12 cellular contexts compared by ENCODE assay signal in genomic region chr7:120550494-120551048, GRCh38.
DNase-seq lines count a peak whose midpoint lies in the region; ATAC-seq and TF ChIP-seq lines count a peak whose summit lies in the region.
"Had no signal": no experiment of that assay in that cellular context is flagged by ENCODE, and none has a peak within 500 bp of the region (broad histone marks: within the 10 kb centered on the region; RNA-seq: fewer than 3 reads in every experiment).

No MANE protein-coding gene starts in this region.

- ATAC-seq in GM18861 (IDR thresholded peaks at IDR 0.05; ENCODE audit: unreplicated experiment) (peak; percentile 46), HG02981 (IDR thresholded peaks at IDR 0.05; ENCODE audit: unreplicated experiment) (peak; percentile 38), GM19328 (IDR thresholded peaks at IDR 0.05; ENCODE audit: unreplicated experiment) (no peak)

- DNase-seq in NCI-H526 treated with DMSO at 0.1 percent for 48 hours (lab: John Stamatoyannopoulos, UW) (peak; percentile 88), iris pigment epithelial cell (ENCODE audit: low read depth) (peak; percentile 55), colonic mucosa (no peak), NCI-H524 treated with DMSO at 0.1 percent for 48 hours (lab: John Stamatoyannopoulos, UW) (no peak)
- DNase-seq: activated CD4-positive, alpha-beta T cell treated with anti-CD3 and anti-CD28 coated beads, Interleukin-2, amount 50 U/mL, for 48 hours; GDM1; SHP77 had no signal

- H3K27ac ChIP-seq in colonic mucosa = no peak overlapping the region
- H3K27ac ChIP-seq: ascending aorta, KMS-11 had no signal

- H3K9me3 ChIP-seq in colonic mucosa = no peaks in the 10 kb centered on the region
- H3K9me3 ChIP-seq: ascending aorta had no signal

- H3K4me3 ChIP-seq in colonic mucosa = no peak overlapping the region
- H3K4me3 ChIP-seq: ascending aorta had no signal

- TF ChIP-seq CTCF in colonic mucosa (IDR thresholded peaks at IDR 0.05) = no peak

- no peaks in the 10 kb centered on the region for H3K4me1 ChIP-seq in colonic mucosa
- H3K4me1 ChIP-seq: ascending aorta had no signal

- H3K9ac ChIP-seq in colonic mucosa (ENCODE audit: low read depth in 2 of 2, low read length in 2 of 2) = no peak overlapping the region
- H3K9ac ChIP-seq: KMS-11 had no signal

- H3K27me3 ChIP-seq in colonic mucosa = no peaks in the 10 kb centered on the region
- H3K27me3 ChIP-seq: ascending aorta had no signal

- H3K36me3 ChIP-seq in colonic mucosa = no peaks in the 10 kb centered on the region
- H3K36me3 ChIP-seq: ascending aorta had no signal

- intact Hi-C loops in colonic mucosa (cut with DNase I) = loop anchor here (10.0 kb wide), 1 partner anchor 1276 kb away; no protein-coding TSS in a partner anchor

Comparison
In these comparisons a context has a peak if more than half of its experiments do, and no peak if none do; other contexts are left out.
1. DNase-seq: peak in NCI-H526 treated with DMSO at 0.1 percent for 48 hours (single experiment) and iris pigment epithelial cell (single experiment); none in colonic mucosa (single experiment) and NCI-H524 treated with DMSO at 0.1 percent for 48 hours (single experiment).